ENCODE assay signal across 19 cellular contexts in the genomic region with DNA sequence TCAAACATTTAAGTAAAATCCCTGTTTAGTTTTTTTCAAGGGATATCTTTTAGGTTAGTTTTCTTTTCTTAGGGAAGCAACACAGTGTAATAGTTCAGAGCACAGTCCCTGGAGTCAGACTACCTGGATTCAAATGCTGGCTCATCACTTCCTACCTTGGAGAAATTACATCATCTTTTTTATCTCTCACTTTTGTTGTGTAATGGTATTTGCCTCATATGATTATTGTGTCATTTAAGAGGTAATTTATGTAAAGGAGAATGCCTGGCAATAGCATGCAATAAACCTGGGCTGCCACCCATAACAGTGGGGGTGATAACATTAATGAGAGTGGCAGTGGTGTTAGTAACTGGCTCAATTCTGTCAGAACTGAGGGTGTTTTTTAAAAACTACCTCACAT. TPM values are rescaled to one million over a fixed set of nuclear protein-coding genes. Genes with fewer than 3 reads are reported as not detected.
A peak's percentile ranks its signal among the peaks of the same experiment; 100 is the strongest.
DNase-seq lines count a peak whose midpoint lies in the region; ATAC-seq and TF ChIP-seq lines count a peak whose summit lies in the region.
"Had no signal": no experiment of that assay in that cellular context is flagged by ENCODE, and none has a peak within 500 bp of the region (broad histone marks: within the 10 kb centered on the region; RNA-seq: fewer than 3 reads in every experiment).

No MANE protein-coding gene starts in this region.

- CTCF ChIA-PET in activated CD8-positive, alpha-beta T cell treated with anti-CD3 and anti-CD28 coated beads for 36 hours (lab: Charles Lee): interaction anchor here (0.8 to 0.9 kb wide), 2 partner anchors 10 to 12 kb away, joined by 3 read pairs; no protein-coding TSS in a partner anchor
- CTCF ChIA-PET in activated CD8-positive, alpha-beta T cell treated with anti-CD3 and anti-CD28 coated beads, Interleukin-2, amount 10 ng/mL, durations not matched to agents 7 days and 5 days (lab: Charles Lee): no interaction called here

- no peaks in the 10 kb centered on the region for H3K9me3 ChIP-seq in RWPE2 (ENCODE audit: severe bottlenecking)
- no peaks in the 10 kb centered on the region for H3K9me3 ChIP-seq in mucosa of descending colon
- no peaks in the 10 kb centered on the region for H3K9me3 ChIP-seq in ascending aorta
- H3K9me3 ChIP-seq in body of pancreas: no peaks in the 10 kb centered on the region

- no peak for ATAC-seq in activated CD8-positive, alpha-beta T cell treated with anti-CD3 and anti-CD28 coated beads for 36 hours
- no peak for ATAC-seq in activated CD8-positive, alpha-beta T cell treated with anti-CD3 and anti-CD28 coated beads, Interleukin-2, amount 10 ng/mL, durations not matched to agents 7 days and 5 days
- ATAC-seq in RWPE2 (ENCODE audit: low read depth) (peak; percentile 36; the same call in 1 of the 3 replicates), mucosa of descending colon (peak; percentile 69), body of pancreas (no peak)

- TF ChIP-seq CTCF in activated CD8-positive, alpha-beta T cell treated with anti-CD3 and anti-CD28 coated beads for 36 hours (IDR thresholded peaks at IDR 0.05): no peak
- TF ChIP-seq CTCF in RWPE2 (IDR thresholded peaks at IDR 0.05; ENCODE audit: poor library complexity, severe bottlenecking) (no peak), mucosa of descending colon (IDR thresholded peaks at IDR 0.05) (no peak), ascending aorta (IDR thresholded peaks at IDR 0.05) (no peak), body of pancreas (IDR thresholded peaks at IDR 0.05) (no peak)

- H3K4me3 Mint-ChIP-seq in activated CD8-positive, alpha-beta T cell treated with anti-CD3 and anti-CD28 coated beads for 36 hours: no peak overlapping the region
- H3K4me3 Mint-ChIP-seq in activated CD8-positive, alpha-beta T cell treated with anti-CD3 and anti-CD28 coated beads, Interleukin-2, amount 10 ng/mL, durations not matched to agents 7 days and 5 days: no peak overlapping the region
- H3K4me3 Mint-ChIP-seq: IgD-negative memory B cell had no signal

- H3K27me3 ChIP-seq in RWPE2 (ENCODE audit: insufficient read depth, poor library complexity, severe bottlenecking) (no peaks in the 10 kb centered on the region), ascending aorta (no peaks in the 10 kb centered on the region), body of pancreas (no peaks in the 10 kb centered on the region)

- H3K36me3 ChIP-seq in RWPE2 (ENCODE audit: low read depth): peaks cover 86% of the 10 kb centered on the region
- peaks cover 8% of the 10 kb centered on the region for H3K36me3 ChIP-seq in mucosa of descending colon (ENCODE audit: low read depth)
- H3K36me3 ChIP-seq in ascending aorta: peaks cover 66 to 91% of the 10 kb centered on the region in 2 donors
- peaks cover 8 to 45% of the 10 kb centered on the region in 2 donors for H3K36me3 ChIP-seq in body of pancreas (replicated peaks in 1 of 2; ENCODE audit: insufficient read depth in 1 of 2, low read depth in 2 of 2)

- H3K36me3 Mint-ChIP-seq in activated CD8-positive, alpha-beta T cell treated with anti-CD3 and anti-CD28 coated beads for 36 hours (ENCODE audit: low read depth): peaks cover 17% of the 10 kb centered on the region
- H3K36me3 Mint-ChIP-seq in activated CD8-positive, alpha-beta T cell treated with anti-CD3 and anti-CD28 coated beads, Interleukin-2, amount 10 ng/mL, durations not matched to agents 7 days and 5 days (ENCODE audit: low read depth): peaks cover 33% of the 10 kb centered on the region

- H3K4me3 ChIP-seq in RWPE2 (ENCODE audit: severe bottlenecking): no peak overlapping the region
- no peak overlapping the region for H3K4me3 ChIP-seq in mucosa of descending colon
- no peak overlapping the region for H3K4me3 ChIP-seq in ascending aorta
- no peak overlapping the region for H3K4me3 ChIP-seq in body of pancreas

- intact Hi-C loops in activated CD8-positive, alpha-beta T cell treated with anti-CD3 and anti-CD28 coated beads for 36 hours (cut with micrococcal nuclease): no loop called here
- intact Hi-C loops in mucosa of descending colon (cut with DNase I, micrococcal nuclease) (no loop called here), ascending aorta (cut with DNase I) (no loop called here), body of pancreas (cut with DNase I) (no loop called here)

- POLR2A ChIA-PET in activated CD8-positive, alpha-beta T cell treated with anti-CD3 and anti-CD28 coated beads for 36 hours (lab: Charles Lee): interaction anchor here (0.6 kb wide), 1 partner anchor 11 kb away, joined by 3 read pairs; no protein-coding TSS in a partner anchor
- POLR2A ChIA-PET in activated CD8-positive, alpha-beta T cell treated with anti-CD3 and anti-CD28 coated beads, Interleukin-2, amount 10 ng/mL, durations not matched to agents 7 days and 5 days (lab: Charles Lee): interaction anchor here (0.6 kb wide), 1 partner anchor 303 kb away, joined by 3 read pairs; no protein-coding TSS in a partner anchor

- TF ChIP-seq POLR2A in body of pancreas (IDR thresholded peaks at IDR 0.05): no peak

- H3K4me1 ChIP-seq in RWPE2 (ENCODE audit: insufficient read depth, poor library complexity, severe bottlenecking) (no peaks in the 10 kb centered on the region), mucosa of descending colon (ENCODE audit: low read depth) (no peaks in the 10 kb centered on the region), ascending aorta (no peaks in the 10 kb centered on the region), body of pancreas (no peaks in the 10 kb centered on the region)

- H3K27ac Mint-ChIP-seq in activated CD8-positive, alpha-beta T cell treated with anti-CD3 and anti-CD28 coated beads for 36 hours: peak overlapping the region; percentile 46
- no peak overlapping the region for H3K27ac Mint-ChIP-seq in activated CD8-positive, alpha-beta T cell treated with anti-CD3 and anti-CD28 coated beads, Interleukin-2, amount 10 ng/mL, durations not matched to agents 7 days and 5 days
- H3K27ac Mint-ChIP-seq: IgD-negative memory B cell had no signal

- DNase-seq in activated CD8-positive, alpha-beta T cell treated with anti-CD3 and anti-CD28 coated beads for 36 hours: no peak
- no peak for DNase-seq in activated CD8-positive, alpha-beta T cell treated with anti-CD3 and anti-CD28 coated beads, Interleukin-2, amount 10 ng/mL, durations not matched to agents 7 days and 5 days
- no peak for DNase-seq in RWPE2 (ENCODE audit: low spot score)
- no peak for DNase-seq in epithelial cell of prostate (ENCODE audit: low read depth, low spot score)
- DNase-seq in mucosa of descending colon: no peak
- DNase-seq in NCI-H1105 (lab: John Stamatoyannopoulos, UW): no peak
- no peak for DNase-seq in ascending aorta (ENCODE audit: low spot score in 2 of 2)
- no peak for DNase-seq in body of pancreas
- DNase-seq: DMS79 treated with DMSO at 0.1 percent for 48 hours; Kasumi-1; MM.1S; NCI-H1092; NCI-H2081; NCI-H748 treated with DMSO at 0.1 percent for 48 hours; NK-92 treated with Interleukin-12 subunit alpha and Interleukin-12 subunit beta, amount 100 ng/mL, for 24 hours; Right ventricle myocardium superior had no signal

- no peaks in the 10 kb centered on the region for H3K4me1 Mint-ChIP-seq in activated CD8-positive, alpha-beta T cell treated with anti-CD3 and anti-CD28 coated beads for 36 hours (ENCODE audit: low read depth)
- H3K4me1 Mint-ChIP-seq in activated CD8-positive, alpha-beta T cell treated with anti-CD3 and anti-CD28 coated beads, Interleukin-2, amount 10 ng/mL, durations not matched to agents 7 days and 5 days (ENCODE audit: low read depth): no peaks in the 10 kb centered on the region

- H3K27me3 Mint-ChIP-seq in activated CD8-positive, alpha-beta T cell treated with anti-CD3 and anti-CD28 coated beads for 36 hours: no peaks in the 10 kb centered on the region
- no peaks in the 10 kb centered on the region for H3K27me3 Mint-ChIP-seq in activated CD8-positive, alpha-beta T cell treated with anti-CD3 and anti-CD28 coated beads, Interleukin-2, amount 10 ng/mL, durations not matched to agents 7 days and 5 days (ENCODE audit: low read depth)
- H3K27me3 Mint-ChIP-seq: IgD-negative memory B cell had no signal

- H3K27ac ChIP-seq in RWPE2 (ENCODE audit: poor library complexity, severe bottlenecking) (no peak overlapping the region), epithelial cell of prostate (peak overlapping the region; percentile 57), ascending aorta (no peak overlapping the region), body of pancreas (no peak overlapping the region)
- H3K27ac ChIP-seq: 22Rv1, HL-60 had no signal

- H3K9me3 Mint-ChIP-seq in activated CD8-positive, alpha-beta T cell treated with anti-CD3 and anti-CD28 coated beads for 36 hours: no peaks in the 10 kb centered on the region
- no peaks in the 10 kb centered on the region for H3K9me3 Mint-ChIP-seq in activated CD8-positive, alpha-beta T cell treated with anti-CD3 and anti-CD28 coated beads, Interleukin-2, amount 10 ng/mL, durations not matched to agents 7 days and 5 days (ENCODE audit: insufficient read depth)
- H3K9me3 Mint-ChIP-seq: IgD-negative memory B cell had no signal

RNA-seq across cellular contexts. Expression of gene ERLEC1, which starts 26.3 kb away (rescaled TPM):
- total RNA-seq in activated CD8-positive, alpha-beta T cell treated with anti-CD3 and anti-CD28 coated beads for 36 hours: 10 to 100 TPM; 15.6 to 19.2 TPM
- total RNA-seq in activated CD8-positive, alpha-beta T cell treated with anti-CD3 and anti-CD28 coated beads, Interleukin-2, amount 10 ng/mL, durations not matched to agents 7 days and 5 days: 10 to 100 TPM; 19.5 to 20.9 TPM
- total RNA-seq in mucosa of descending colon (10 to 100 TPM; 31.9 to 40.1 (median 34.5) TPM), ascending aorta (150 TPM), body of pancreas (10 to 100 TPM; 43.8 to 86.7 TPM)

RNA-seq across cellular contexts. Expression of gene ASB3, which starts 26.4 kb away (rescaled TPM):
- 10 to 100 TPM; 22.9 to 25.3 TPM for total RNA-seq in activated CD8-positive, alpha-beta T cell treated with anti-CD3 and anti-CD28 coated beads for 36 hours
- total RNA-seq in activated CD8-positive, alpha-beta T cell treated with anti-CD3 and anti-CD28 coated beads, Interleukin-2, amount 10 ng/mL, durations not matched to agents 7 days and 5 days: 10 to 100 TPM; 25.3 to 25.8 TPM
- total RNA-seq in mucosa of descending colon (10 to 100 TPM; 11.6 to 16.8 (median 14.9) TPM), ascending aorta (3.4 TPM), body of pancreas (10 to 100 TPM; 10.5 to 14.0 TPM)

RNA-seq across cellular contexts. Expression of gene CHAC2, which starts 45.5 kb away (rescaled TPM):
- 10 to 100 TPM; 19.8 to 20.4 TPM for total RNA-seq in activated CD8-positive, alpha-beta T cell treated with anti-CD3 and anti-CD28 coated beads for 36 hours
- total RNA-seq in activated CD8-positive, alpha-beta T cell treated with anti-CD3 and anti-CD28 coated beads, Interleukin-2, amount 10 ng/mL, durations not matched to agents 7 days and 5 days: 10 to 100 TPM; 17.1 to 18.1 TPM
- total RNA-seq in mucosa of descending colon: 1 to 10 TPM; 3.1 to 4.7 (median 3.3) TPM
- not detected for total RNA-seq in ascending aorta
- total RNA-seq in body of pancreas: 1 to 10 TPM; 2.1 to 5.9 TPM

RNA-seq across cellular contexts. Expression of gene GPR75, which starts 46.6 kb away (rescaled TPM):
- 1 to 10 TPM in 1 of 2 experiments, under 1 TPM in 1; 0.88 to 1.2 TPM for total RNA-seq in activated CD8-positive, alpha-beta T cell treated with anti-CD3 and anti-CD28 coated beads for 36 hours
- 1 to 10 TPM; 2.8 to 3.0 TPM for total RNA-seq in activated CD8-positive, alpha-beta T cell treated with anti-CD3 and anti-CD28 coated beads, Interleukin-2, amount 10 ng/mL, durations not matched to agents 7 days and 5 days
- 1 to 10 TPM; 1.3 to 2.9 (median 2.1) TPM for total RNA-seq in mucosa of descending colon
- 0.21 TPM for total RNA-seq in ascending aorta
- total RNA-seq in body of pancreas: 1 to 10 TPM; 2.1 to 4.0 TPM

Comparison
In these comparisons a context has a peak if more than half of its experiments do, and no peak if none do; other contexts are left out.
1. ATAC-seq: peak in RWPE2 (single experiment) and mucosa of descending colon (single experiment); none in activated CD8-positive, alpha-beta T cell treated with anti-CD3 and anti-CD28 coated beads for 36 hours (single experiment), activated CD8-positive, alpha-beta T cell treated with anti-CD3 and anti-CD28 coated beads, Interleukin-2, amount 10 ng/mL, durations not matched to agents 7 days and 5 days (single experiment) and body of pancreas (single experiment).